22 cellular contexts compared by ENCODE assay signal in the genomic region with DNA sequence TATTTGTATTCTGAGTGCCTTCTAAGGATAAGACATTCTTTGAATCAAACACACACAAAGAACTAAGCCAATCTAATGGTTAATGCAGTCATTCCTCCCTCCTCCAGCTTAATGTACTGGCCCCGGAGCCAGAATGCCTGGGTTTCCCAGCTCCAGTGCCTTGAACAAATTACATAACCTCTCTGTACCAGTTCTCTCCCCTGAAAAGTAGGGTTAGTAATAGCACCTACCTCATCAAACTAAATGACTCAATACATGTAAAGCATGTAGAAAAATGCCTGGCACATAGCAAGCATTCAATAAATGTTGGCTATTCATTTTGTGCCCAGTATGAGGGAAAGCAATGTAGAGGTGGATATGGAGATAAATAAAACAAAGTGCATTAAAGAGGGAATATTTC. TPM values are rescaled to one million over a fixed set of nuclear protein-coding genes. Genes with fewer than 3 reads are reported as not detected.
DNase-seq lines count a peak whose midpoint lies in the region; ATAC-seq and TF ChIP-seq lines count a peak whose summit lies in the region.
"Had no signal": no experiment of that assay in that cellular context is flagged by ENCODE, and none has a peak within 500 bp of the region (broad histone marks: within the 10 kb centered on the region; RNA-seq: fewer than 3 reads in every experiment).

No MANE protein-coding gene starts in this region.

- H3K9me3 Mint-ChIP-seq in activated naive CD8-positive, alpha-beta T cell treated with anti-CD3 and anti-CD28 coated beads, Interleukin-2, amount 50 U/mL, for 24 hours = peaks cover 7% of the 10 kb centered on the region

- POLR2A ChIA-PET in PC-9 (lab: Charles Lee; ENCODE audit: unreplicated experiment) = no interaction called here

- DNase-seq in DND-41 (no peak), PC-9 (no peak), fibroblast of peridontal ligament (ENCODE audit: extremely low read depth) (peak; percentile 18), osteoblast (ENCODE audit: insufficient read length, low spot score, missing footprints) (no peak), AML-193 (lab: John Stamatoyannopoulos, UW) (no peak)
- no peak for DNase-seq in activated naive CD8-positive, alpha-beta T cell treated with anti-CD3 and anti-CD28 coated beads, Interleukin-2, amount 50 U/mL, for 24 hours
- no peak for DNase-seq in activated naive CD4-positive, alpha-beta T cell treated with Interleukin-2 at 50 U/mL for 16 hours
- DNase-seq: activated CD4-positive, alpha-beta T cell treated with anti-CD3 and anti-CD28 coated beads for 1 hour; activated CD8-positive, alpha-beta memory T cell treated with anti-CD3 and anti-CD28 coated beads for 24 hours; activated naive CD4-positive, alpha-beta T cell treated with anti-CD3 and anti-CD28 coated beads for 36 hours; activated T-cell treated with anti-CD3 and anti-CD28 coated beads, Interleukin-2, amount 50 U/mL, for 4 hours; aorta; naive thymus-derived CD8-positive, alpha-beta T cell; NCI-H1694; NCI-H2171; Right ventricle myocardium superior; substantia nigra; SW 1271 had no signal

- no peaks in the 10 kb centered on the region for H3K79me2 ChIP-seq in DND-41 (ENCODE audit: insufficient read depth, low read length)
- no peaks in the 10 kb centered on the region for H3K79me2 ChIP-seq in PC-9 (ENCODE audit: low read depth)
- no peaks in the 10 kb centered on the region for H3K79me2 ChIP-seq in osteoblast (ENCODE audit: insufficient read depth, low read length)
- H3K79me2 ChIP-seq: parathyroid adenoma had no signal

- H3K9me2 ChIP-seq in PC-9 (ENCODE audit: insufficient read depth) = no peaks in the 10 kb centered on the region

- peaks cover 11% of the 10 kb centered on the region for H3K36me3 Mint-ChIP-seq in activated naive CD8-positive, alpha-beta T cell treated with anti-CD3 and anti-CD28 coated beads, Interleukin-2, amount 50 U/mL, for 24 hours (ENCODE audit: low read depth)

- no peak overlapping the region for H3K4me3 ChIP-seq in DND-41 (ENCODE audit: low read depth in 1 of 2, low read length in 2 of 2)
- no peak overlapping the region for H3K4me3 ChIP-seq in PC-9
- no peak overlapping the region for H3K4me3 ChIP-seq in osteoblast (ENCODE audit: insufficient read depth, low read length)
- H3K4me3 ChIP-seq: vagina had no signal

- H3K4me1 ChIP-seq in DND-41 (ENCODE audit: insufficient read depth, low read length) (peaks cover 32% of the 10 kb centered on the region), PC-9 (replicated peaks; ENCODE audit: insufficient read depth) (peaks cover 22% of the 10 kb centered on the region), osteoblast (ENCODE audit: insufficient read depth, low read length) (peaks cover 31% of the 10 kb centered on the region)
- H3K4me1 ChIP-seq: parathyroid adenoma had no signal

- no peak overlapping the region for H3K27ac Mint-ChIP-seq in activated naive CD8-positive, alpha-beta T cell treated with anti-CD3 and anti-CD28 coated beads, Interleukin-2, amount 50 U/mL, for 24 hours
- H3K27ac Mint-ChIP-seq: activated naive CD4-positive, alpha-beta T cell treated with anti-CD3 and anti-CD28 coated beads for 36 hours had no signal

- H3K4me1 Mint-ChIP-seq in activated naive CD8-positive, alpha-beta T cell treated with anti-CD3 and anti-CD28 coated beads, Interleukin-2, amount 50 U/mL, for 24 hours = peaks cover 9% of the 10 kb centered on the region

- H3K36me3 ChIP-seq in DND-41 (ENCODE audit: insufficient read depth, low read length) (0 out of 2 replicates have a peak, but pooled peaks cover 2% of the 10 kb centered on the region), PC-9 (ENCODE audit: low read depth) (no peaks in the 10 kb centered on the region), osteoblast (ENCODE audit: insufficient read depth, low read length) (no peaks in the 10 kb centered on the region)
- H3K36me3 ChIP-seq: vagina had no signal

- no peak overlapping the region for H3K9ac ChIP-seq in DND-41 (ENCODE audit: low read depth, low read length)
- H3K9ac ChIP-seq: parathyroid adenoma had no signal

- TF ChIP-seq CTCF in DND-41 (IDR thresholded peaks at IDR 0.05; ENCODE audit: borderline replicate concordance, extremely low read depth, low read length, poor library complexity, severe bottlenecking) (no peak), PC-9 (conservative IDR thresholded peaks at IDR 0.05) (no peak), osteoblast (IDR thresholded peaks at IDR 0.05; ENCODE audit: extremely low read depth, low read depth, low read length) (no peak)

- BruUV-seq in PC-9 (replicated peaks; lab: Mats Ljungman, UMichigan) = no TSS peak

- intact Hi-C loops in PC-9 (cut with micrococcal nuclease; ENCODE audit: unreplicated experiment) = no loop called here

- H3K4me2 ChIP-seq in DND-41 (ENCODE audit: insufficient read depth, low read length) (0 out of 2 replicates have a peak overlapping the region, but pooled peaks have one; percentile 20), PC-9 (no peak overlapping the region), osteoblast (ENCODE audit: insufficient read depth, low read length) (no peak overlapping the region)

- H3K9me3 ChIP-seq in DND-41 (ENCODE audit: insufficient read depth, low read length, severe bottlenecking) = no peaks in the 10 kb centered on the region
- no peaks in the 10 kb centered on the region; the same call in 1 of the 2 replicates for H3K9me3 ChIP-seq in PC-9 (ENCODE audit: insufficient read depth, low read depth)
- H3K9me3 ChIP-seq in osteoblast (ENCODE audit: low read depth, low read length) = no peaks in the 10 kb centered on the region
- H3K9me3 ChIP-seq: vagina had no signal

- no peak for ATAC-seq in DND-41 (ENCODE audit: insufficient read depth, low read depth)
- ATAC-seq in activated naive CD8-positive, alpha-beta T cell treated with anti-CD3 and anti-CD28 coated beads, Interleukin-2, amount 50 U/mL, for 24 hours = no peak
- ATAC-seq in HG03280 (IDR thresholded peaks at IDR 0.05; ENCODE audit: unreplicated experiment) = no peak
- ATAC-seq: activated T-cell treated with anti-CD3 and anti-CD28 coated beads, Interleukin-2, amount 50 U/mL, for 4 hours; naive thymus-derived CD8-positive, alpha-beta T cell had no signal

- no peak overlapping the region for H3K4me3 Mint-ChIP-seq in activated naive CD8-positive, alpha-beta T cell treated with anti-CD3 and anti-CD28 coated beads, Interleukin-2, amount 50 U/mL, for 24 hours
- H3K4me3 Mint-ChIP-seq: activated naive CD4-positive, alpha-beta T cell treated with anti-CD3 and anti-CD28 coated beads for 36 hours; activated T-cell treated with anti-CD3 and anti-CD28 coated beads, Interleukin-2, amount 50 U/mL, for 4 hours; naive thymus-derived CD8-positive, alpha-beta T cell had no signal

- H3F3A ChIP-seq in PC-9 (ENCODE audit: insufficient read depth, low read depth) = peaks cover 16% of the 10 kb centered on the region; the same call in 1 of the 2 replicates

- H2AFZ ChIP-seq in DND-41 (ENCODE audit: low read depth, low read length) (peak overlapping the region; percentile 75), PC-9 (peak overlapping the region; percentile 60; the same call in 1 of the 2 replicates), osteoblast (ENCODE audit: low read length) (no peak overlapping the region)
- H2AFZ ChIP-seq: parathyroid adenoma had no signal

- H3K27me3 ChIP-seq in DND-41 (ENCODE audit: insufficient read depth, low read length, poor library complexity) = no peaks in the 10 kb centered on the region
- H3K27me3 ChIP-seq in PC-9 (ENCODE audit: insufficient read depth, low read depth) = no peaks in the 10 kb centered on the region
- no peaks in the 10 kb centered on the region for H3K27me3 ChIP-seq in osteoblast (ENCODE audit: insufficient read depth, low read length)
- H3K27me3 ChIP-seq: vagina had no signal

- no peaks in the 10 kb centered on the region for H3K27me3 Mint-ChIP-seq in activated naive CD8-positive, alpha-beta T cell treated with anti-CD3 and anti-CD28 coated beads, Interleukin-2, amount 50 U/mL, for 24 hours
- H3K27me3 Mint-ChIP-seq: naive thymus-derived CD8-positive, alpha-beta T cell had no signal

- CTCF ChIA-PET in PC-9 (lab: Charles Lee) = interaction anchor here (1.1 kb wide), 1 partner anchor 13 kb away, joined by 4 read pairs; no protein-coding TSS in a partner anchor

- peak overlapping the region; percentile 63 for H3K27ac ChIP-seq in DND-41 (ENCODE audit: low read length)
- no peak overlapping the region for H3K27ac ChIP-seq in PC-9
- peak overlapping the region; percentile 38 for H3K27ac ChIP-seq in osteoblast (ENCODE audit: low read depth, low read length)
- H3K27ac ChIP-seq: parathyroid adenoma had no signal

- H4K20me1 ChIP-seq in DND-41 (ENCODE audit: insufficient read depth, low read length) (no peaks in the 10 kb centered on the region), PC-9 (ENCODE audit: insufficient read depth) (no peaks in the 10 kb centered on the region), osteoblast (ENCODE audit: insufficient read depth, low read length) (no peaks in the 10 kb centered on the region)

RNA-seq across cellular contexts. Expression of a gene that starts 14.0 kb away (rescaled TPM):
- total RNA-seq in PC-9 (2021) (20.7 and 23.3 TPM in 2 replicates), osteoblast (11.2 and 13.0 TPM in 2 replicates)

RNA-seq across cellular contexts. Expression of a gene that starts 31.0 kb away (rescaled TPM):
- 30.4 and 32.0 TPM in 2 replicates for total RNA-seq in PC-9 (2021)
- total RNA-seq in osteoblast = 30.4 and 35.7 TPM in 2 replicates

RNA-seq across cellular contexts. Expression of a gene that starts 44.6 kb away (rescaled TPM):
- 8.9 and 10.3 TPM in 2 replicates for total RNA-seq in PC-9 (2021)
- 13.0 and 13.8 TPM in 2 replicates for total RNA-seq in osteoblast
- total RNA-seq: OCI-LY7 had no signal
